In genomic region chr11:12636871-12637410, GRCh38 we compare ENCODE assay signal across 23 cellular contexts. TPM values are rescaled to one million over a fixed set of nuclear protein-coding genes. Genes with fewer than 3 reads are reported as not detected.
A peak's percentile ranks its signal among the peaks of the same experiment; 100 is the strongest.
DNase-seq lines count a peak whose midpoint lies in the region; FAIRE-seq and TF ChIP-seq lines count a peak whose summit lies in the region.
"Had no signal": no experiment of that assay in that cellular context is flagged by ENCODE, and none has a peak within 500 bp of the region (broad histone marks: within the 10 kb centered on the region; RNA-seq: fewer than 3 reads in every experiment).

No MANE protein-coding gene starts in this region.

- H3K4me3 ChIP-seq in astrocyte (ENCODE audit: insufficient read depth, low read depth, low read length) (no peak overlapping the region), neural progenitor cell (no peak overlapping the region)
- H3K4me3 ChIP-seq: HAP-1, Peyer's patch, SJSA1 had no signal

- H3K4me2 ChIP-seq in astrocyte (ENCODE audit: low read length) = no peak overlapping the region
- no peak overlapping the region for H3K4me2 ChIP-seq in neural progenitor cell

- no peaks in the 10 kb centered on the region for H3K79me2 ChIP-seq in astrocyte (ENCODE audit: insufficient read depth, low read length)
- H3K79me2 ChIP-seq in neural progenitor cell (ENCODE audit: low read depth) = no peaks in the 10 kb centered on the region

- peaks cover 7% of the 10 kb centered on the region for H3K4me1 ChIP-seq in astrocyte (ENCODE audit: insufficient read depth, low read length)
- no peaks in the 10 kb centered on the region for H3K4me1 ChIP-seq in neural progenitor cell
- H3K4me1 ChIP-seq: HAP-1, Peyer's patch, SJSA1 had no signal

- H3K4me3 Mint-ChIP-seq in astrocyte (ENCODE audit: unreplicated experiment) = no peak overlapping the region
- H3K4me3 Mint-ChIP-seq in glutamatergic neuron (ENCODE audit: unreplicated experiment) = no peak overlapping the region
- H3K4me3 Mint-ChIP-seq in neural progenitor cell = no peak overlapping the region

- H3K27me3 ChIP-seq in astrocyte (ENCODE audit: insufficient read depth, low read length) (no peaks in the 10 kb centered on the region), neural progenitor cell (no peaks in the 10 kb centered on the region)
- H3K27me3 ChIP-seq: Peyer's patch, SJSA1 had no signal

- H2AFZ ChIP-seq in astrocyte (ENCODE audit: low read depth, low read length) = peak overlapping the region; percentile 7
- peak overlapping the region; percentile 12 for H2AFZ ChIP-seq in neural progenitor cell (replicated peaks)

- H3K4me1 Mint-ChIP-seq in astrocyte (ENCODE audit: low read depth, unreplicated experiment) (peaks cover 7% of the 10 kb centered on the region), glutamatergic neuron (ENCODE audit: low read depth, unreplicated experiment) (peaks cover 3% of the 10 kb centered on the region), neural progenitor cell (peaks cover 19% of the 10 kb centered on the region)

- H3K36me3 ChIP-seq in astrocyte (ENCODE audit: insufficient read depth, low read length) (no peaks in the 10 kb centered on the region), neural progenitor cell (no peaks in the 10 kb centered on the region)
- H3K36me3 ChIP-seq: HAP-1, Peyer's patch, SJSA1 had no signal

- H3K9me3 ChIP-seq in astrocyte (ENCODE audit: insufficient read depth, low read depth, low read length) (no peaks in the 10 kb centered on the region), neural progenitor cell (ENCODE audit: low read depth) (no peaks in the 10 kb centered on the region)
- H3K9me3 ChIP-seq: HAP-1, Peyer's patch, SJSA1 had no signal

- H3K27me3 Mint-ChIP-seq in astrocyte (ENCODE audit: low read depth, unreplicated experiment) (no peaks in the 10 kb centered on the region), glutamatergic neuron (ENCODE audit: unreplicated experiment) (peaks cover 12% of the 10 kb centered on the region), neural progenitor cell (ENCODE audit: insufficient read depth, low read depth) (peaks cover 6% of the 10 kb centered on the region)

- in situ Hi-C loops in ACHN (cut with HindIII; ENCODE audit: low pct_ligation_motif_present, low pct_unique_long_range_greater_than_20kb, low sequenced_read_pairs) = no loop called here

- H3K36me3 Mint-ChIP-seq in astrocyte (ENCODE audit: low read depth, unreplicated experiment) = peaks cover 2% of the 10 kb centered on the region
- H3K36me3 Mint-ChIP-seq in glutamatergic neuron (ENCODE audit: unreplicated experiment) = peaks cover 4% of the 10 kb centered on the region
- H3K36me3 Mint-ChIP-seq in neural progenitor cell = peaks cover 2% of the 10 kb centered on the region

- no peak overlapping the region for H3K27ac ChIP-seq in astrocyte (ENCODE audit: low read depth, low read length)
- H3K27ac ChIP-seq in neural progenitor cell = no peak overlapping the region
- H3K27ac ChIP-seq: Peyer's patch, SJSA1 had no signal

- FAIRE-seq in astrocyte (lab: Jason Lieb, UNC) = no peak
- FAIRE-seq: GM12892, GM18507, HTR-8/SVneo had no signal

- H3K9ac ChIP-seq in astrocyte (ENCODE audit: low read length) (no peak overlapping the region), neural progenitor cell (no peak overlapping the region)

- H4K20me1 ChIP-seq in astrocyte (ENCODE audit: insufficient read depth, low read length) = no peaks in the 10 kb centered on the region
- no peaks in the 10 kb centered on the region for H4K20me1 ChIP-seq in neural progenitor cell (ENCODE audit: low read depth)

- TF ChIP-seq CTCF in astrocyte (IDR thresholded peaks at IDR 0.05; ENCODE audit: insufficient read depth, low read depth, low read length) (no peak), glutamatergic neuron (IDR thresholded peaks at IDR 0.05; ENCODE audit: partially characterized antibody, unreplicated experiment) (no peak), neural progenitor cell (IDR thresholded peaks at IDR 0.05) (no peak)

- peaks cover 5% of the 10 kb centered on the region for H3F3A ChIP-seq in neural progenitor cell (ENCODE audit: low read depth)

- no peak for DNase-seq in astrocyte (ENCODE audit: low read depth)
- peak; percentile 22 for DNase-seq in glutamatergic neuron
- no peak for DNase-seq in neural progenitor cell (ENCODE audit: low spot score)
- no peak for DNase-seq in ACHN
- no peak for DNase-seq in kidney glomerular epithelial cell (lab: John Stamatoyannopoulos, UW)
- no peak for DNase-seq in NCI-H345 treated with DMSO at 0.1 percent for 48 hours (lab: John Stamatoyannopoulos, UW; ENCODE audit: unreplicated experiment)
- DNase-seq in NAMALWA (ENCODE audit: low spot score) = no peak
- DNase-seq: C1 segment of cervical spinal cord; DMS79; IMR-90; Karpas-422; NCI-H1048; NCI-H1436; NCI-H1930; NCI-H2171 treated with DMSO at 0.1 percent for 48 hours; NCI-H446 treated with DMSO at 0.1 percent for 48 hours; NK-92 treated with Interleukin-12 subunit alpha and Interleukin-12 subunit beta, amount 100 ng/mL, for 24 hours; Peyer's patch had no signal

- H3K9me3 Mint-ChIP-seq in astrocyte (ENCODE audit: unreplicated experiment) (no peaks in the 10 kb centered on the region), glutamatergic neuron (ENCODE audit: unreplicated experiment) (peaks cover 5% of the 10 kb centered on the region), neural progenitor cell (peaks cover 5% of the 10 kb centered on the region)

- H3K27ac Mint-ChIP-seq in astrocyte (ENCODE audit: unreplicated experiment) (peak overlapping the region; percentile 55), glutamatergic neuron (ENCODE audit: unreplicated experiment) (no peak overlapping the region), neural progenitor cell (peak overlapping the region; percentile 85)

RNA-seq across cellular contexts. Expression of gene TEAD1, which starts 37.3 kb away (rescaled TPM):
- total RNA-seq in astrocyte (141 and 149 TPM in 2 replicates), glutamatergic neuron (ENCODE audit: unreplicated experiment) (62.5 TPM), neural progenitor cell (ENCODE audit: low replicate concordance) (93.8 and 98.3 TPM in 2 replicates)
